ENCODE assay signal across 26 cellular contexts in the genomic region with DNA sequence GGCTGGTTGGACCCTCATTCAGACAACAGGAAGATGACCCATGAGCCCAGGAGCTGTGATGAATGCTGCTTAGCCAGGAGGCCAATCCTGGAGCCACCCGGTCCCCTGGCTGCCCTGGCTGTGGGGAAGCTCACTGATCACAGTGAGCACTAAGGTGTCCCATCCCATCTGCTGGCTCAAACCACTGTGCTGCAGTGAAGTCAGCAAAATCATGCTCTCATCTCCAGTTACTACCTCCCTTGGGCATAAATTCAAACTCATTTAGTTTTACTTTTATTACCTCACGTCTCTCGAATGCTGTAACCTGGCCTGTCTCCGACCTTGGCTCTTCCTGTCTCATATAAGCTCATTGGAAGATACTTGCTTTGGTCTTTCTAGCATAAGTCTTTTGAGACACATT.
DNase-seq lines count a peak whose midpoint lies in the region; TF ChIP-seq lines count a peak whose summit lies in the region.
"Had no signal": no experiment of that assay in that cellular context is flagged by ENCODE, and none has a peak within 500 bp of the region (broad histone marks: within the 10 kb centered on the region; RNA-seq: fewer than 3 reads in every experiment).

No MANE protein-coding gene starts in this region.

- DNase-seq in neuronal stem cell (ENCODE audit: low spot score), result no peak
- no peak for DNase-seq in SHP77 (lab: John Stamatoyannopoulos, UW)
- no peak for DNase-seq in CD8-positive, alpha-beta memory T cell
- DNase-seq in activated gamma-delta T cell (lab: John Stamatoyannopoulos, UW), result no peak
- DNase-seq in NCI-H2029 (lab: John Stamatoyannopoulos, UW), result no peak
- DNase-seq: Caco-2; CD4-positive, alpha-beta memory T cell; EL; GDM1; GOT3; MV-4-11; NCI-H1105; NCI-H1436 treated with DMSO at 0.1 percent for 48 hours; NCI-H187 treated with DMSO at 0.1 percent for 48 hours; NCI-H2107; NCI-H2227 treated with DMSO at 0.1 percent for 48 hours; NCI-H510A; NCI-H69; Peyer's patch; SK-N-SH had no signal

- no peaks in the 10 kb centered on the region for H3K27me3 ChIP-seq in neuronal stem cell (ENCODE audit: control insufficient read depth in 3 of 3, insufficient read depth in 3 of 3, low read depth in 1 of 3, low read length in 3 of 3)
- H3K27me3 ChIP-seq in CD8-positive, alpha-beta memory T cell (ENCODE audit: insufficient read depth, low read length, poor library complexity, severe bottlenecking), result no peaks in the 10 kb centered on the region
- H3K27me3 ChIP-seq: Peyer's patch had no signal

- H2BK12ac ChIP-seq in neuronal stem cell (ENCODE audit: low read length), result no peak overlapping the region

- no peaks in the 10 kb centered on the region for H3K36me3 ChIP-seq in HEK293 (ENCODE audit: control insufficient read depth in 2 of 2, insufficient read depth in 1 of 2, low read length in 2 of 2)
- H3K36me3 ChIP-seq in neuronal stem cell (replicated peaks in 1 of 2; ENCODE audit: control insufficient read depth in 2 of 2, insufficient read depth in 2 of 2, low read length in 2 of 2), result no peaks in the 10 kb centered on the region
- no peaks in the 10 kb centered on the region for H3K36me3 ChIP-seq in CD8-positive, alpha-beta memory T cell (ENCODE audit: insufficient read depth, low read length)
- H3K36me3 ChIP-seq: HAP-1, Peyer's patch had no signal

- H3K4me3 Mint-ChIP-seq in CD8-positive, alpha-beta memory T cell, result no peak overlapping the region
- H3K4me3 Mint-ChIP-seq: CD4-positive, alpha-beta memory T cell had no signal

- no peak overlapping the region for H3K27ac Mint-ChIP-seq in CD8-positive, alpha-beta memory T cell
- H3K27ac Mint-ChIP-seq: CD4-positive, alpha-beta memory T cell had no signal

- WGBS in neuronal stem cell (ENCODE audit: extremely low coverage in 2 of 2, insufficient read length in 2 of 2, insufficient replicate concordance in 1 of 2), 2 donors, result no CpG with 5 or more reads among the region's 4 CpGs

- peaks cover 0 to 9% of the 10 kb centered on the region in 2 donors for H3K27me3 Mint-ChIP-seq in CD8-positive, alpha-beta memory T cell

- no peak overlapping the region for H3K27ac ChIP-seq in HEK293 (ENCODE audit: extremely low read depth, low read depth, low read length)
- peak overlapping the region; percentile 41 for H3K27ac ChIP-seq in cingulate gyrus (ENCODE audit: low read depth, low read length)
- H3K27ac ChIP-seq in neuronal stem cell (replicated peaks; ENCODE audit: low read length), result no peak overlapping the region
- H3K27ac ChIP-seq in CD8-positive, alpha-beta memory T cell (ENCODE audit: low read depth, low read length), result no peak overlapping the region
- H3K27ac ChIP-seq: A549, Peyer's patch had no signal

- H3K9me3 Mint-ChIP-seq in CD8-positive, alpha-beta memory T cell, result no peaks in the 10 kb centered on the region
- H3K9me3 Mint-ChIP-seq: CD4-positive, alpha-beta memory T cell had no signal

- CTCF ChIA-PET in HEK293 (lab: Yijun Ruan, JAX), result interaction anchor here (0.5 to 0.7 kb wide), 2 partner anchors 15 to 629 kb away, joined by 3 to 4 read pairs; no protein-coding TSS in a partner anchor
- CTCF ChIA-PET in CD8-positive, alpha-beta memory T cell (lab: Charles Lee), result interaction anchor here (0.6 kb wide), 1 partner anchor 1640 kb away, joined by 3 read pairs; no protein-coding TSS in a partner anchor

- no peak overlapping the region for H2AK5ac ChIP-seq in neuronal stem cell (ENCODE audit: low read depth, low read length)

- H2BK15ac ChIP-seq in neuronal stem cell (ENCODE audit: low read length), result no peak overlapping the region

- H3K14ac ChIP-seq in neuronal stem cell (ENCODE audit: low read length), result no peak overlapping the region

- peaks cover 3 to 11% (median 9%) of the 10 kb centered on the region in 3 donors for H3K4me1 Mint-ChIP-seq in CD8-positive, alpha-beta memory T cell

- no peak for TF ChIP-seq CTCF in HEK293 (tag by site-specific recombination; IDR thresholded peaks at IDR 0.05)

- no peak overlapping the region for H2BK120ac ChIP-seq in neuronal stem cell (ENCODE audit: low read depth, low read length)

- H3K4me3 ChIP-seq in HEK293 (ENCODE audit: low read depth, low read length) (no peak overlapping the region), neuronal stem cell (ENCODE audit: low read length in 2 of 2) (no peak overlapping the region)
- H3K4me3 ChIP-seq in CD8-positive, alpha-beta memory T cell (ENCODE audit: low read length), result no peak overlapping the region
- H3K4me3 ChIP-seq: A549, GM12878, HAP-1, K562, Peyer's patch had no signal

- H2BK5ac ChIP-seq in neuronal stem cell (ENCODE audit: low read length), result no peak overlapping the region

- no peaks in the 10 kb centered on the region for H3K9me3 ChIP-seq in HEK293 (ENCODE audit: control insufficient read depth, insufficient read depth, low read depth, low read length)
- no peaks in the 10 kb centered on the region for H3K9me3 ChIP-seq in neuronal stem cell (replicated peaks in 1 of 2; ENCODE audit: control insufficient read depth in 2 of 2, insufficient read depth in 1 of 2, low read depth in 1 of 2, low read length in 2 of 2)
- H3K9me3 ChIP-seq in CD8-positive, alpha-beta memory T cell (ENCODE audit: low read length), result no peaks in the 10 kb centered on the region
- H3K9me3 ChIP-seq: A549, Caco-2, HAP-1, Peyer's patch, SK-N-SH had no signal

- H3K18ac ChIP-seq in neuronal stem cell (ENCODE audit: low read length), result no peak overlapping the region

- no peak overlapping the region for H3K23ac ChIP-seq in neuronal stem cell (ENCODE audit: low read depth, low read length, poor library complexity)

- H2AFZ ChIP-seq in neuronal stem cell (ENCODE audit: low read length), result no peak overlapping the region

- H3K4ac ChIP-seq in neuronal stem cell (ENCODE audit: low read length), result no peak overlapping the region

- H3K4me2 ChIP-seq in neuronal stem cell (ENCODE audit: insufficient read depth, low read length, poor library complexity, severe bottlenecking), result no peak overlapping the region
- H3K4me2 ChIP-seq: A549, SK-N-SH had no signal

- H3K36me3 Mint-ChIP-seq in CD8-positive, alpha-beta memory T cell, result no peaks in the 10 kb centered on the region
- H3K36me3 Mint-ChIP-seq: CD4-positive, alpha-beta memory T cell had no signal

- no peak overlapping the region for H4K91ac ChIP-seq in neuronal stem cell (ENCODE audit: low read depth, low read length, poor library complexity)

- POLR2A ChIA-PET in HEK293 (lab: Yijun Ruan, JAX), result no interaction called here
- POLR2A ChIA-PET in CD8-positive, alpha-beta memory T cell (lab: Charles Lee), result no interaction called here

- H3K4me1 ChIP-seq in HEK293 (ENCODE audit: control insufficient read depth, insufficient read depth, low read length) (no peaks in the 10 kb centered on the region), neuronal stem cell (ENCODE audit: control insufficient read depth in 2 of 2, insufficient read depth in 1 of 2, low read depth in 1 of 2, low read length in 2 of 2) (peaks cover 0 to 7% of the 10 kb centered on the region in 2 donors)
- no peaks in the 10 kb centered on the region for H3K4me1 ChIP-seq in CD8-positive, alpha-beta memory T cell (ENCODE audit: insufficient read depth, low read length)
- H3K4me1 ChIP-seq: HAP-1, Peyer's patch had no signal

- no peaks in the 10 kb centered on the region for H3K79me1 ChIP-seq in neuronal stem cell (ENCODE audit: low read depth, low read length)

- H3K9ac ChIP-seq in neuronal stem cell (ENCODE audit: low read depth, low read length, poor library complexity), result peak overlapping the region; percentile 51
- H3K9ac ChIP-seq: SK-N-SH had no signal

- H4K8ac ChIP-seq in neuronal stem cell (ENCODE audit: low read depth, low read length), result no peak overlapping the region

TF ChIP-seq in HEK293, 187 proteins besides CTCF, POLR2A, EP300 and RAD21 (continues in another document):
- TF ChIP-seq ZSCAN16 (tag by site-specific recombination; IDR thresholded peaks at IDR 0.05) (no peak), ZNF19 (tag by site-specific recombination; IDR thresholded peaks at IDR 0.05; ENCODE audit: low read depth) (no peak), ZNF10 (tag by site-specific recombination; IDR thresholded peaks at IDR 0.05) (0 out of 2 replicates have a peak, but pooled peaks have one; percentile 49), ZNF843 (tag by site-specific recombination; IDR thresholded peaks at IDR 0.05) (no peak), BCL11A (tag by site-specific recombination; IDR thresholded peaks at IDR 0.05; ENCODE audit: low read depth) (peak; percentile 33; the same call in 1 of the 2 replicates), ZNF214 (tag by site-specific recombination; IDR thresholded peaks at IDR 0.05; ENCODE audit: borderline replicate concordance) (no peak), HOXD13 (CRISPR knock-in tag; IDR thresholded peaks at IDR 0.05; ENCODE audit: borderline replicate concordance) (no peak)
- TF ChIP-seq, protein P1, sequence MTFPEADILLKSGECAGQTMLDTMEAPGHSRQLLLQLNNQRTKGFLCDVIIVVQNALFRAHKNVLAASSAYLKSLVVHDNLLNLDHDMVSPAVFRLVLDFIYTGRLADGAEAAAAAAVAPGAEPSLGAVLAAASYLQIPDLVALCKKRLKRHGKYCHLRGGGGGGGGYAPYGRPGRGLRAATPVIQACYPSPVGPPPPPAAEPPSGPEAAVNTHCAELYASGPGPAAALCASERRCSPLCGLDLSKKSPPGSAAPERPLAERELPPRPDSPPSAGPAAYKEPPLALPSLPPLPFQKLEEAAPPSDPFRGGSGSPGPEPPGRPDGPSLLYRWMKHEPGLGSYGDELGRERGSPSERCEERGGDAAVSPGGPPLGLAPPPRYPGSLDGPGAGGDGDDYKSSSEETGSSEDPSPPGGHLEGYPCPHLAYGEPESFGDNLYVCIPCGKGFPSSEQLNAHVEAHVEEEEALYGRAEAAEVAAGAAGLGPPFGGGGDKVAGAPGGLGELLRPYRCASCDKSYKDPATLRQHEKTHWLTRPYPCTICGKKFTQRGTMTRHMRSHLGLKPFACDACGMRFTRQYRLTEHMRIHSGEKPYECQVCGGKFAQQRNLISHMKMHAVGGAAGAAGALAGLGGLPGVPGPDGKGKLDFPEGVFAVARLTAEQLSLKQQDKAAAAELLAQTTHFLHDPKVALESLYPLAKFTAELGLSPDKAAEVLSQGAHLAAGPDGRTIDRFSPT (tag by site-specific recombination; IDR thresholded peaks at IDR 0.05), result peak; percentile 58; the same call in 1 of the 2 replicates
- TF ChIP-seq, protein P2, sequence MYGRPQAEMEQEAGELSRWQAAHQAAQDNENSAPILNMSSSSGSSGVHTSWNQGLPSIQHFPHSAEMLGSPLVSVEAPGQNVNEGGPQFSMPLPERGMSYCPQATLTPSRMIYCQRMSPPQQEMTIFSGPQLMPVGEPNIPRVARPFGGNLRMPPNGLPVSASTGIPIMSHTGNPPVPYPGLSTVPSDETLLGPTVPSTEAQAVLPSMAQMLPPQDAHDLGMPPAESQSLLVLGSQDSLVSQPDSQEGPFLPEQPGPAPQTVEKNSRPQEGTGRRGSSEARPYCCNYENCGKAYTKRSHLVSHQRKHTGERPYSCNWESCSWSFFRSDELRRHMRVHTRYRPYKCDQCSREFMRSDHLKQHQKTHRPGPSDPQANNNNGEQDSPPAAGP (tag by site-specific recombination; IDR thresholded peaks at IDR 0.05), result no peak
